Comparison of ENCODE assay signal across 21 cellular contexts in the genomic region with DNA sequence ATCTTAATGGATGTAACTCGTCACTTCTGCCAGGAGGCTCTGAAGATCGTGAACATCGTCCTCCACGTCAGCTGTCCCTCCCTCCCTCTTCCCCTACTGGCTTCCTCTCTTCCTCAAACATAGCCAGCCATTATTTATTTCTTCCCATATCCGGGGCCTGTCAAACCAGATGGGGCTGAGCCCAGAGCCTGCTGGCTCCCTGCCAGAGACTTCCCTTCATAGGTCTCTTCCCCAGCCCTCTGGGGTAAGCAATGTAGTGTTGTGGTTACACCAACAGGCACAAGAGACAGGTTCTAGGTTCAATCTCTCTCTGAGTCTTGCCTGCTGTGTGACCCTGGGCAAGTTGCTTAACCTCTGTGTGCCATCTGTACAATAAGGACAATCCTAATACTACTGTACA. TPM values are rescaled to one million over a fixed set of nuclear protein-coding genes. Genes with fewer than 3 reads are reported as not detected.
DNase-seq lines count a peak whose midpoint lies in the region; ATAC-seq and TF ChIP-seq lines count a peak whose summit lies in the region.
"Had no signal": no experiment of that assay in that cellular context is flagged by ENCODE, and none has a peak within 500 bp of the region (broad histone marks: within the 10 kb centered on the region; RNA-seq: fewer than 3 reads in every experiment).

No MANE protein-coding gene starts in this region.

- DNase-seq in SK-N-SH, result peak; percentile 55
- peak; percentile 10 for DNase-seq in NCI-H146 (lab: John Stamatoyannopoulos, UW)
- peak; percentile 46 for DNase-seq in RPMI7951 (ENCODE audit: low read depth)
- DNase-seq in activated CD8-positive, alpha-beta memory T cell treated with anti-CD3 and anti-CD28 coated beads, Interleukin-2, amount 50 U/mL, for 48 hours, result no peak
- DNase-seq: activated B cell treated with CpG ODN at 0.5 μM for 24 hours; activated CD8-positive, alpha-beta T cell treated with anti-CD3 and anti-CD28 coated beads for 36 hours; activated naive CD4-positive, alpha-beta T cell treated with anti-CD3 and anti-CD28 coated beads for 36 hours; activated T-cell treated with anti-CD3 and anti-CD28 coated beads, Interleukin-2, amount 50 U/mL, for 24 hours; CD8-positive, alpha-beta memory T cell; central memory CD4-positive, alpha-beta T cell; natural killer cell; NCI-H446 treated with DMSO at 0.1 percent for 48 hours; OCI-M1; stimulated activated naive CD4-positive, alpha-beta T cell treated with Interleukin-2 at 50 U/mL for 16 hours; transverse colon had no signal

- CTCF ChIA-PET in SK-N-SH (lab: Yijun Ruan, JAX), result interaction anchor here (0.6 to 1.4 kb wide), 4 partner anchors 20 to 30 kb away, joined by 3 to 4 read pairs (median 4); no protein-coding TSS in a partner anchor

- H3K79me2 ChIP-seq in SK-N-SH (ENCODE audit: insufficient read depth), result no peaks in the 10 kb centered on the region

- H3K9ac ChIP-seq in SK-N-SH, result no peak overlapping the region

- H3K9me2 ChIP-seq in SK-N-SH, result no peaks in the 10 kb centered on the region

- no peak overlapping the region for H2AFZ ChIP-seq in SK-N-SH (ENCODE audit: low read depth)

- H3K4me1 ChIP-seq in SK-N-SH (ENCODE audit: control insufficient read depth in 1 of 2, insufficient read depth in 2 of 2, low read depth in 1 of 2, low read length in 1 of 2) (peaks cover 0 to 14% of the 10 kb centered on the region in 2 experiments; a peak in 1 of 4 replicates), thymus (ENCODE audit: control insufficient read depth, insufficient read depth, low read length) (peaks cover 12% of the 10 kb centered on the region)
- H3K4me1 ChIP-seq: transverse colon had no signal

- no peaks in the 10 kb centered on the region for H3K9me3 ChIP-seq in SK-N-SH
- no peaks in the 10 kb centered on the region for H3K9me3 ChIP-seq in thymus (ENCODE audit: control insufficient read depth)
- H3K9me3 ChIP-seq: transverse colon had no signal

- TF ChIP-seq CTCF in SK-N-SH (IDR thresholded peaks at IDR 0.05), result no peak

- TF ChIP-seq RAD21 in SK-N-SH (IDR thresholded peaks at IDR 0.05; ENCODE audit: low read length), result no peak

- POLR2A ChIA-PET in SK-N-SH (lab: Yijun Ruan, JAX), result no interaction called here

- no peak overlapping the region for H3K4me2 ChIP-seq in SK-N-SH

- H3K4me3 ChIP-seq in SK-N-SH (ENCODE audit: low read depth in 2 of 2, low read length in 1 of 2), result no peak overlapping the region
- no peak overlapping the region for H3K4me3 ChIP-seq in thymus (ENCODE audit: low read length)
- H3K4me3 ChIP-seq: transverse colon had no signal

- WGBS in SK-N-SH (ENCODE audit: low lambda C conversion rate), result 57% methylated on average over 5 of the region's 5 CpGs
- WGBS in thymus, result 16% methylated on average over 5 of the region's 5 CpGs

- no peak for TF ChIP-seq EP300 in SK-N-SH (IDR thresholded peaks at IDR 0.05; ENCODE audit: borderline replicate concordance in 1 of 2, low read depth in 1 of 2, low read length in 1 of 2)

- no peaks in the 10 kb centered on the region for H3F3A ChIP-seq in SK-N-SH (replicated peaks; ENCODE audit: insufficient read depth)

- H3K27me3 ChIP-seq in SK-N-SH (ENCODE audit: insufficient read depth) (no peaks in the 10 kb centered on the region; the same call in 1 of the 2 replicates), thymus (ENCODE audit: control insufficient read depth, insufficient read depth) (no peaks in the 10 kb centered on the region)
- H3K27me3 ChIP-seq: transverse colon had no signal

- H3K36me3 ChIP-seq in SK-N-SH (replicated peaks in 1 of 2; ENCODE audit: control insufficient read depth in 1 of 2, insufficient read depth in 2 of 2, low read length in 1 of 2) (no peaks in the 10 kb centered on the region), thymus (ENCODE audit: control insufficient read depth, insufficient read depth) (no peaks in the 10 kb centered on the region)
- H3K36me3 ChIP-seq: transverse colon had no signal

- ATAC-seq in SK-N-SH treated with all-trans-retinoic acid at 6 μM for 48 hours (no peak), GM21528 (IDR thresholded peaks at IDR 0.05; ENCODE audit: low FRiP score, unreplicated experiment) (no peak), HG03342 (IDR thresholded peaks at IDR 0.05; ENCODE audit: unreplicated experiment) (no peak)
- ATAC-seq: activated CD8-positive, alpha-beta T cell treated with anti-CD3 and anti-CD28 coated beads for 36 hours; natural killer cell had no signal

- no peak overlapping the region for H3K27ac ChIP-seq in SK-N-SH (ENCODE audit: low read depth in 2 of 2, low read length in 1 of 2)
- peak overlapping the region; percentile 36 for H3K27ac ChIP-seq in thymus (ENCODE audit: low read depth)
- H3K27ac ChIP-seq: transverse colon had no signal

- no peaks in the 10 kb centered on the region for H4K20me1 ChIP-seq in SK-N-SH (ENCODE audit: insufficient read depth)

TF ChIP-seq in SK-N-SH, 30 proteins besides CTCF, POLR2A, EP300 and RAD21 (continues in another document):
- TF ChIP-seq, protein P1, sequence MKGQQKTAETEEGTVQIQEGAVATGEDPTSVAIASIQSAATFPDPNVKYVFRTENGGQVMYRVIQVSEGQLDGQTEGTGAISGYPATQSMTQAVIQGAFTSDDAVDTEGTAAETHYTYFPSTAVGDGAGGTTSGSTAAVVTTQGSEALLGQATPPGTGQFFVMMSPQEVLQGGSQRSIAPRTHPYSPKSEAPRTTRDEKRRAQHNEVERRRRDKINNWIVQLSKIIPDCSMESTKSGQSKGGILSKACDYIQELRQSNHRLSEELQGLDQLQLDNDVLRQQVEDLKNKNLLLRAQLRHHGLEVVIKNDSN (IDR thresholded peaks at IDR 0.05; ENCODE audit: borderline replicate concordance, low read depth), result no peak
- TF ChIP-seq JUND (IDR thresholded peaks at IDR 0.05), result no peak
- TF ChIP-seq YY1 (IDR thresholded peaks at IDR 0.05; ENCODE audit: low read depth), result no peak
- TF ChIP-seq RCOR1 (IDR thresholded peaks at IDR 0.05; ENCODE audit: low read length), result no peak
- no peak for TF ChIP-seq TEAD4 (IDR thresholded peaks at IDR 0.05; ENCODE audit: borderline replicate concordance, insufficient read depth)
- no peak for TF ChIP-seq CHD2 (IDR thresholded peaks at IDR 0.05; ENCODE audit: low read length, partially characterized antibody)
- TF ChIP-seq TAF1 (IDR thresholded peaks at IDR 0.05; ENCODE audit: borderline replicate concordance, low read depth, low read length), result no peak
- TF ChIP-seq POLR2AphosphoS5 (IDR thresholded peaks at IDR 0.05; ENCODE audit: low read depth, low read length), result no peak

TF ChIP-seq in SK-N-SH treated with all-trans-retinoic acid at 6 μM for 48 hours, 23 proteins besides CTCF, POLR2A, EP300 and RAD21 (continues in another document):
- TF ChIP-seq, protein P2, sequence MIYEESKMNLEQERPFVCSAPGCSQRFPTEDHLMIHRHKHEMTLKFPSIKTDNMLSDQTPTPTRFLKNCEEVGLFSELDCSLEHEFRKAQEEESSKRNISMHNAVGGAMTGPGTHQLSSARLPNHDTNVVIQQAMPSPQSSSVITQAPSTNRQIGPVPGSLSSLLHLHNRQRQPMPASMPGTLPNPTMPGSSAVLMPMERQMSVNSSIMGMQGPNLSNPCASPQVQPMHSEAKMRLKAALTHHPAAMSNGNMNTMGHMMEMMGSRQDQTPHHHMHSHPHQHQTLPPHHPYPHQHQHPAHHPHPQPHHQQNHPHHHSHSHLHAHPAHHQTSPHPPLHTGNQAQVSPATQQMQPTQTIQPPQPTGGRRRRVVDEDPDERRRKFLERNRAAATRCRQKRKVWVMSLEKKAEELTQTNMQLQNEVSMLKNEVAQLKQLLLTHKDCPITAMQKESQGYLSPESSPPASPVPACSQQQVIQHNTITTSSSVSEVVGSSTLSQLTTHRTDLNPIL (CRISPR knock-in tag; IDR thresholded peaks at IDR 0.05; ENCODE audit: low read depth), result no peak
- TF ChIP-seq GLIS3 (CRISPR knock-in tag; IDR thresholded peaks at IDR 0.05), result no peak
- TF ChIP-seq, protein P3, sequence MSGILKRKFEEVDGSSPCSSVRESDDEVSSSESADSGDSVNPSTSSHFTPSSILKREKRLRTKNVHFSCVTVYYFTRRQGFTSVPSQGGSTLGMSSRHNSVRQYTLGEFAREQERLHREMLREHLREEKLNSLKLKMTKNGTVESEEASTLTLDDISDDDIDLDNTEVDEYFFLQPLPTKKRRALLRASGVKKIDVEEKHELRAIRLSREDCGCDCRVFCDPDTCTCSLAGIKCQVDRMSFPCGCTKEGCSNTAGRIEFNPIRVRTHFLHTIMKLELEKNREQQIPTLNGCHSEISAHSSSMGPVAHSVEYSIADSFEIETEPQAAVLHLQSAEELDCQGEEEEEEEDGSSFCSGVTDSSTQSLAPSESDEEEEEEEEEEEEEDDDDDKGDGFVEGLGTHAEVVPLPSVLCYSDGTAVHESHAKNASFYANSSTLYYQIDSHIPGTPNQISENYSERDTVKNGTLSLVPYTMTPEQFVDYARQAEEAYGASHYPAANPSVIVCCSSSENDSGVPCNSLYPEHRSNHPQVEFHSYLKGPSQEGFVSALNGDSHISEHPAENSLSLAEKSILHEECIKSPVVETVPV (CRISPR knock-in tag; IDR thresholded peaks at IDR 0.05), result no peak
- no peak for TF ChIP-seq RARB (CRISPR knock-in tag; IDR thresholded peaks at IDR 0.05)
- no peak for TF ChIP-seq ZFP30 (CRISPR knock-in tag; IDR thresholded peaks at IDR 0.05)
- TF ChIP-seq ZNF565 (CRISPR knock-in tag; conservative IDR thresholded peaks at IDR 0.05; ENCODE audit: low read depth), result no peak
- TF ChIP-seq ZC3H10 (CRISPR knock-in tag; IDR thresholded peaks at IDR 0.05), result no peak
- TF ChIP-seq ESRRG (CRISPR knock-in tag; IDR thresholded peaks at IDR 0.05), result no peak
- no peak for TF ChIP-seq TOX (CRISPR knock-in tag; IDR thresholded peaks at IDR 0.05; ENCODE audit: borderline replicate concordance)

RNA-seq across cellular contexts. Expression of a gene that starts 40.1 kb away (rescaled TPM):
- polyA plus RNA-seq in SK-N-SH (2012; rRNA removed) (9.9 and 13.2 TPM in 2 replicates), thymus (13.8 TPM)
- 8.7 and 9.5 TPM in 2 replicates for polyA plus RNA-seq in SK-N-SH (2012; cell fraction: cytosol; rRNA removed)
- polyA plus RNA-seq in SK-N-SH (2012; cell fraction: nucleus; rRNA removed), result 25.2 and 30.9 TPM in 2 replicates
- 16.3 and 18.4 TPM in 2 replicates for total RNA-seq in RPMI7951 (2014; rRNA removed; shearing (Covaris generic))

RNA-seq across cellular contexts. Expression of a gene that starts 50.7 kb away (rescaled TPM):
- polyA plus RNA-seq in SK-N-SH (2012; rRNA removed), result 0.19 and 0.38 TPM in 2 replicates
- polyA plus RNA-seq in SK-N-SH (2012; cell fraction: cytosol; rRNA removed), result 0.19 and 0.42 TPM in 2 replicates
- polyA plus RNA-seq in SK-N-SH (2012; cell fraction: nucleus; rRNA removed), result 0.26 and 0.39 TPM in 2 replicates
- total RNA-seq in RPMI7951 (2014; rRNA removed; shearing (Covaris generic)), result 0.12 TPM in 1 of 2 replicates, not detected in the other
- polyA plus RNA-seq in thymus, result 21.8 TPM
- total RNA-seq: epithelial cell of proximal tubule, H4 had no signal

Comparison
In these comparisons a context has a peak if more than half of its experiments do, and no peak if none do; other contexts are left out.
1. RNA of a gene that starts 50.7 kb away (polyA plus RNA-seq): 21.8 TPM in thymus (single experiment); 0.19 to 0.42 TPM in SK-N-SH; every median in the first group is over 10 times any median in the second.